In genomic region chr14:102949062-102949800, GRCh38 we compare ENCODE assay signal across 8 cellular contexts. TPM values are rescaled to one million over a fixed set of nuclear protein-coding genes. Genes with fewer than 3 reads are reported as not detected.
DNase-seq lines count a peak whose midpoint lies in the region; ATAC-seq and TF ChIP-seq lines count a peak whose summit lies in the region.

No MANE protein-coding gene starts in this region.

- no peak for TF ChIP-seq POLR2A in uterus (IDR thresholded peaks at IDR 0.05)

- H3K27me3 ChIP-seq in OCI-LY3 (ENCODE audit: low read depth, low read length) (no peaks in the 10 kb centered on the region), uterus (no peaks in the 10 kb centered on the region)

- H3K27ac ChIP-seq in OCI-LY3 (ENCODE audit: low read length) (peak overlapping the region; percentile 33; the same call in 1 of the 2 replicates), cingulate gyrus (ENCODE audit: low read depth, low read length) (peak overlapping the region; percentile 94), uterus (no peak overlapping the region)

- H3K9ac ChIP-seq in OCI-LY3 (ENCODE audit: low read length) = peak overlapping the region; percentile 21; the same call in 1 of the 2 replicates

- intact Hi-C loops in uterus (cut with DNase I; ENCODE audit: low total_unique reads) = no loop called here

- no peaks in the 10 kb centered on the region for H3K36me3 ChIP-seq in OCI-LY3 (replicated peaks; ENCODE audit: low read depth, low read length)
- H3K36me3 ChIP-seq in uterus = no peaks in the 10 kb centered on the region

- no peaks in the 10 kb centered on the region for H4K20me1 ChIP-seq in OCI-LY3 (ENCODE audit: insufficient read depth, low read length)

- peak; percentile 64 for ATAC-seq in GM19351 (IDR thresholded peaks at IDR 0.05; ENCODE audit: unreplicated experiment)
- ATAC-seq in HG03469 (IDR thresholded peaks at IDR 0.05; ENCODE audit: unreplicated experiment) = no peak

- DNase-seq in AG08395 (ENCODE audit: low spot score) = peak; percentile 78
- DNase-seq in stimulated activated naive CD4-positive, alpha-beta T cell (lab: John Stamatoyannopoulos, UW) = peak in 5 of 6 experiments; percentile 29 to 85 (median 74)
- no peak for DNase-seq in D341Med (ENCODE audit: low spot score)
- no peak for DNase-seq in uterus

- H3K4me1 ChIP-seq in OCI-LY3 (ENCODE audit: low read length) (peaks cover 26% of the 10 kb centered on the region), uterus (no peaks in the 10 kb centered on the region)

- no peak for TF ChIP-seq CTCF in OCI-LY3 (IDR thresholded peaks at IDR 0.05; ENCODE audit: low read depth, low read length)
- no peak for TF ChIP-seq CTCF in uterus (IDR thresholded peaks at IDR 0.05)

- peak overlapping the region; percentile 54 for H3K4me3 ChIP-seq in OCI-LY3 (ENCODE audit: low read length)
- no peak overlapping the region for H3K4me3 ChIP-seq in uterus

- H3K79me2 ChIP-seq in OCI-LY3 (ENCODE audit: low read length) = no peaks in the 10 kb centered on the region

- H3K9me3 ChIP-seq in OCI-LY3 (ENCODE audit: insufficient read depth, low read length) (no peaks in the 10 kb centered on the region), uterus (no peaks in the 10 kb centered on the region)

- peak overlapping the region; percentile 83 for H3K4me2 ChIP-seq in OCI-LY3 (ENCODE audit: low read length)

- H2AFZ ChIP-seq in OCI-LY3 (ENCODE audit: low read depth, low read length) = peak overlapping the region; percentile 70; the same call in 1 of the 2 replicates

RNA-seq across cellular contexts. Expression of gene AMN, which starts 26.8 kb away (rescaled TPM):
- 1 to 10 TPM in 1 of 4 donors, under 1 TPM in 1, not detected in 2; 0.69 to 2.9 TPM for total RNA-seq in uterus

Comparison
In these comparisons a context has a peak if more than half of its experiments do, and no peak if none do; other contexts are left out.
1. DNase-seq: peak in AG08395 (single experiment) and stimulated activated naive CD4-positive, alpha-beta T cell (5 of 6); none in D341Med (single experiment) and uterus (0 of 2).
2. H3K27ac ChIP-seq: peak in OCI-LY3 (single experiment) and cingulate gyrus (single experiment); none in uterus (0 of 2).